In genomic region chr22:49685686-49686085, GRCh38 we compare ENCODE assay signal across 17 cellular contexts.
DNase-seq lines count a peak whose midpoint lies in the region; ATAC-seq and TF ChIP-seq lines count a peak whose summit lies in the region.
"Had no signal": no experiment of that assay in that cellular context is flagged by ENCODE, and none has a peak within 500 bp of the region (broad histone marks: within the 10 kb centered on the region; RNA-seq: fewer than 3 reads in every experiment).

No MANE protein-coding gene starts in this region.

- H2BK120ac ChIP-seq in trophoblast cell (ENCODE audit: insufficient read depth, low read length, poor library complexity) (no peak overlapping the region), mesenchymal stem cell (ENCODE audit: low read depth, low read length) (no peak overlapping the region)

- peak overlapping the region; percentile 25 for H4K12ac ChIP-seq in trophoblast cell (ENCODE audit: low read depth, low read length)

- no peaks in the 10 kb centered on the region for H3K4me1 Mint-ChIP-seq in endodermal cell
- H3K4me1 Mint-ChIP-seq: CD14-positive monocyte; CD4-positive, alpha-beta memory T cell had no signal

- peaks cover 0 to 4% of the 10 kb centered on the region in 2 donors for H3K27me3 ChIP-seq in right atrium auricular region
- H3K27me3 ChIP-seq in heart right ventricle = peaks cover 3 to 44% (median 34%) of the 10 kb centered on the region in 7 donors
- H3K27me3 ChIP-seq in endodermal cell (ENCODE audit: control insufficient read depth, insufficient read depth, low read length, poor library complexity, severe bottlenecking) = no peaks in the 10 kb centered on the region
- H3K27me3 ChIP-seq in trophoblast cell (ENCODE audit: insufficient read depth, low read length) = no peaks in the 10 kb centered on the region
- H3K27me3 ChIP-seq in mesenchymal stem cell (ENCODE audit: control insufficient read depth in 1 of 2, insufficient read depth in 1 of 2, low read length in 2 of 2) = no peaks in the 10 kb centered on the region
- H3K27me3 ChIP-seq: BLaER1 had no signal

- ATAC-seq in heart right ventricle (no peak), HG03442 (IDR thresholded peaks at IDR 0.05; ENCODE audit: unreplicated experiment) (no peak)

- no peaks in the 10 kb centered on the region for H3K9me3 ChIP-seq in right atrium auricular region
- peaks cover 0 to 6% (median 0%) of the 10 kb centered on the region in 11 donors for H3K9me3 ChIP-seq in heart right ventricle
- no peaks in the 10 kb centered on the region for H3K9me3 ChIP-seq in endodermal cell (ENCODE audit: control insufficient read depth, low read length)
- H3K9me3 ChIP-seq in trophoblast cell (ENCODE audit: insufficient read depth, low read depth, low read length) = peaks cover 11% of the 10 kb centered on the region
- H3K9me3 ChIP-seq in mesenchymal stem cell (ENCODE audit: control insufficient read depth, low read length) = no peaks in the 10 kb centered on the region
- H3K9me3 ChIP-seq: BLaER1 had no signal

- H3K9ac ChIP-seq in endodermal cell (ENCODE audit: extremely low read depth, low read length, poor library complexity, severe bottlenecking) (no peak overlapping the region), trophoblast cell (ENCODE audit: low read length) (no peak overlapping the region), mesenchymal stem cell (ENCODE audit: low read length) (no peak overlapping the region)
- H3K9ac ChIP-seq: BLaER1 had no signal

- no peak overlapping the region for H2BK15ac ChIP-seq in mesenchymal stem cell (ENCODE audit: low read depth, poor library complexity, severe bottlenecking)

- H3K9me3 Mint-ChIP-seq in endodermal cell = peaks cover 5% of the 10 kb centered on the region

- H4K91ac ChIP-seq in trophoblast cell (ENCODE audit: low read depth, low read length) (no peak overlapping the region), mesenchymal stem cell (ENCODE audit: low read length) (no peak overlapping the region)

- DNase-seq in right atrium auricular region (ENCODE audit: low spot score) (peak; percentile 28), heart right ventricle (no peak), endodermal cell (peak; percentile 10), trophoblast cell (no peak), hypothalamus (lab: John Stamatoyannopoulos, UW) (no peak), mesenchymal stem cell (no peak)
- DNase-seq: 8988T; CD4-positive, alpha-beta memory T cell; DMS79 treated with DMSO at 0.1 percent for 48 hours; GF-D8; GOT3; H7; IMR-90 had no signal

- no peaks in the 10 kb centered on the region for H3K36me3 Mint-ChIP-seq in endodermal cell (ENCODE audit: low read depth)
- H3K36me3 Mint-ChIP-seq: CD14-positive monocyte; CD4-positive, alpha-beta memory T cell had no signal

- no peak overlapping the region for H2AFZ ChIP-seq in trophoblast cell (ENCODE audit: insufficient read depth, low read length, poor library complexity)
- H2AFZ ChIP-seq in mesenchymal stem cell (ENCODE audit: low read depth, low read length) = no peak overlapping the region

- H2AK5ac ChIP-seq in trophoblast cell (ENCODE audit: low read length) = no peak overlapping the region
- no peak overlapping the region for H2AK5ac ChIP-seq in mesenchymal stem cell (ENCODE audit: low read length, severe bottlenecking)

- TF ChIP-seq CTCF in right atrium auricular region (IDR thresholded peaks at IDR 0.05) (no peak), heart right ventricle (IDR thresholded peaks at IDR 0.05) (no peak), endodermal cell (conservative IDR thresholded peaks at IDR 0.05) (no peak)

- H3K4me1 ChIP-seq in right atrium auricular region = no peaks in the 10 kb centered on the region
- H3K4me1 ChIP-seq in heart right ventricle = no peaks in the 10 kb centered on the region
- no peaks in the 10 kb centered on the region for H3K4me1 ChIP-seq in endodermal cell (ENCODE audit: control insufficient read depth, insufficient read depth, low read length)
- H3K4me1 ChIP-seq in trophoblast cell (ENCODE audit: control insufficient read depth in 1 of 2, insufficient read depth in 2 of 2, low read length in 2 of 2) = no peaks in the 10 kb centered on the region
- H3K4me1 ChIP-seq in mesenchymal stem cell (ENCODE audit: control insufficient read depth, insufficient read depth, low read depth, low read length) = peaks cover 2% of the 10 kb centered on the region

- no peak overlapping the region for H3K4me3 Mint-ChIP-seq in endodermal cell
- H3K4me3 Mint-ChIP-seq: CD4-positive, alpha-beta memory T cell had no signal

- H3K4me3 ChIP-seq in right atrium auricular region (no peak overlapping the region), heart right ventricle (no peak overlapping the region), endodermal cell (ENCODE audit: low read length) (no peak overlapping the region), trophoblast cell (ENCODE audit: low read depth, low read length) (no peak overlapping the region), mesenchymal stem cell (ENCODE audit: insufficient read depth in 1 of 2, low read depth in 1 of 2, low read length in 2 of 2) (no peak overlapping the region)
- H3K4me3 ChIP-seq: BLaER1 had no signal

- H3K4me2 ChIP-seq in trophoblast cell (ENCODE audit: low read length) (no peak overlapping the region), mesenchymal stem cell (ENCODE audit: low read length, poor library complexity, severe bottlenecking) (no peak overlapping the region)
- H3K4me2 ChIP-seq: BLaER1 had no signal

- intact Hi-C loops in heart right ventricle (cut with DNase I) = no loop called here

- H3K23ac ChIP-seq in trophoblast cell (ENCODE audit: low read length) (no peak overlapping the region), mesenchymal stem cell (ENCODE audit: low read length in 2 of 2) (no peak overlapping the region)

- H3K79me1 ChIP-seq in trophoblast cell (ENCODE audit: low read length) (no peaks in the 10 kb centered on the region), mesenchymal stem cell (replicated peaks; ENCODE audit: low read length, poor library complexity, severe bottlenecking) (no peaks in the 10 kb centered on the region)

- H2BK12ac ChIP-seq in trophoblast cell (ENCODE audit: low read length) (no peak overlapping the region), mesenchymal stem cell (ENCODE audit: low read length in 2 of 2) (no peak overlapping the region)

- no peak overlapping the region for H3K18ac ChIP-seq in trophoblast cell (ENCODE audit: low read length)
- H3K18ac ChIP-seq in mesenchymal stem cell (ENCODE audit: low read depth in 1 of 2, low read length in 2 of 2) = no peak overlapping the region

- H3K4ac ChIP-seq in trophoblast cell (ENCODE audit: low read depth, low read length) (no peak overlapping the region), mesenchymal stem cell (ENCODE audit: low read depth in 1 of 2, low read length in 2 of 2) (no peak overlapping the region)

- no peak overlapping the region for H3K27ac ChIP-seq in right atrium auricular region
- no peak overlapping the region for H3K27ac ChIP-seq in heart right ventricle
- H3K27ac ChIP-seq in endodermal cell (ENCODE audit: low read depth, low read length) = no peak overlapping the region
- H3K27ac ChIP-seq in trophoblast cell (ENCODE audit: low read depth, low read length) = no peak overlapping the region
- H3K27ac ChIP-seq in mesenchymal stem cell (ENCODE audit: low read length, poor library complexity, severe bottlenecking) = no peak overlapping the region
- H3K27ac ChIP-seq: BLaER1, HL-60 had no signal

- H2BK5ac ChIP-seq in trophoblast cell (ENCODE audit: low read depth, low read length, poor library complexity) (no peak overlapping the region), mesenchymal stem cell (ENCODE audit: low read depth, low read length, poor library complexity, severe bottlenecking) (no peak overlapping the region)

- H3K14ac ChIP-seq in trophoblast cell (ENCODE audit: low read length) (no peak overlapping the region), mesenchymal stem cell (ENCODE audit: low read length in 2 of 2) (peak overlapping the region in 1 of 2 experiments; percentile 28)

- H3K79me2 ChIP-seq in trophoblast cell (ENCODE audit: control insufficient read depth, insufficient read depth, low read length, poor library complexity) = no peaks in the 10 kb centered on the region

- H3K36me3 ChIP-seq in right atrium auricular region = no peaks in the 10 kb centered on the region
- no peaks in the 10 kb centered on the region for H3K36me3 ChIP-seq in heart right ventricle
- no peaks in the 10 kb centered on the region for H3K36me3 ChIP-seq in endodermal cell (ENCODE audit: control insufficient read depth, insufficient read depth, low read length)
- H3K36me3 ChIP-seq in trophoblast cell (ENCODE audit: control insufficient read depth in 1 of 2, insufficient read depth in 2 of 2, low read length in 2 of 2) = no peaks in the 10 kb centered on the region
- no peaks in the 10 kb centered on the region for H3K36me3 ChIP-seq in mesenchymal stem cell (ENCODE audit: control insufficient read depth in 1 of 2, insufficient read depth in 2 of 2, low read depth in 1 of 2, low read length in 2 of 2)
- H3K36me3 ChIP-seq: BLaER1 had no signal

- H3K27me3 Mint-ChIP-seq in endodermal cell (ENCODE audit: insufficient read depth) = peaks cover 2% of the 10 kb centered on the region

- no peak overlapping the region for H3K27ac Mint-ChIP-seq in endodermal cell
- H3K27ac Mint-ChIP-seq: CD14-positive monocyte; CD4-positive, alpha-beta memory T cell had no signal

- WGBS in heart right ventricle, 2 donors = 76 to 78% methylated on average over 18 of the region's 18 CpGs
- 82 to 86% methylated on average over 15 to 18 of the region's 18 CpGs for WGBS in endodermal cell (ENCODE audit: insufficient coverage in 1 of 2, insufficient read length in 1 of 2), 2 experiments
- WGBS in trophoblast cell (ENCODE audit: extremely low coverage, insufficient coverage, insufficient read length) = no CpG with 5 or more reads among the region's 18 CpGs
- WGBS in mesenchymal stem cell = 79% methylated on average over 18 of the region's 18 CpGs

- no peak overlapping the region for H4K8ac ChIP-seq in trophoblast cell (ENCODE audit: low read depth, low read length)
- H4K8ac ChIP-seq in mesenchymal stem cell (ENCODE audit: low read length) = no peak overlapping the region

Comparison
In these comparisons a context has a peak if more than half of its experiments do, and no peak if none do; other contexts are left out.
1. DNase-seq: peak in right atrium auricular region (single experiment) and endodermal cell (single experiment); none in heart right ventricle (0 of 2), trophoblast cell (0 of 2), hypothalamus (0 of 51) and mesenchymal stem cell (single experiment).